Comparison of ENCODE assay signal across 19 cellular contexts in genomic region chr2:240799183-240799740, GRCh38. TPM values are rescaled to one million over a fixed set of nuclear protein-coding genes. Genes with fewer than 3 reads are reported as not detected.
DNase-seq lines count a peak whose midpoint lies in the region; ATAC-seq and TF ChIP-seq lines count a peak whose summit lies in the region.
"Had no signal": no experiment of that assay in that cellular context is flagged by ENCODE, and none has a peak within 500 bp of the region (broad histone marks: within the 10 kb centered on the region; RNA-seq: fewer than 3 reads in every experiment).

No MANE protein-coding gene starts in this region.

- H3K27me3 Mint-ChIP-seq in CD14-positive monocyte (ENCODE audit: low read depth in 3 of 3), result peaks cover 6 to 37% (median 12%) of the 10 kb centered on the region in 3 donors
- H3K27me3 Mint-ChIP-seq in activated T-helper 17 cell treated with anti-CD3 and anti-CD28 coated beads, Interleukin-2, amount 50 U/mL, for 72 hours, result peaks cover 28% of the 10 kb centered on the region

- H3K36me3 Mint-ChIP-seq in CD14-positive monocyte, result no peaks in the 10 kb centered on the region
- H3K36me3 Mint-ChIP-seq in activated T-helper 17 cell treated with anti-CD3 and anti-CD28 coated beads, Interleukin-2, amount 50 U/mL, for 72 hours (ENCODE audit: low read depth), result no peaks in the 10 kb centered on the region
- H3K36me3 Mint-ChIP-seq: CD8-positive, alpha-beta T cell had no signal

- no peaks in the 10 kb centered on the region for H3K4me1 Mint-ChIP-seq in CD14-positive monocyte
- H3K4me1 Mint-ChIP-seq in activated T-helper 17 cell treated with anti-CD3 and anti-CD28 coated beads, Interleukin-2, amount 50 U/mL, for 72 hours, result no peaks in the 10 kb centered on the region

- TF ChIP-seq CTCF in CD14-positive monocyte (IDR thresholded peaks at IDR 0.05) (no peak), WERI-Rb-1 (IDR thresholded peaks at IDR 0.05; ENCODE audit: low read depth, low read length) (no peak), left ventricle myocardium inferior (IDR thresholded peaks at IDR 0.05; ENCODE audit: borderline replicate concordance) (no peak)

- H3K36me3 ChIP-seq in WERI-Rb-1 (peaks cover 68% of the 10 kb centered on the region), left ventricle myocardium inferior (no peaks in the 10 kb centered on the region)

- no peak for ATAC-seq in activated T-helper 17 cell treated with anti-CD3 and anti-CD28 coated beads, Interleukin-2, amount 50 U/mL, for 72 hours (replicated peaks)
- ATAC-seq in GM19035 (IDR thresholded peaks at IDR 0.05; ENCODE audit: unreplicated experiment), result no peak
- ATAC-seq: CD8-positive, alpha-beta T cell had no signal

- DNase-seq in CD14-positive monocyte (ENCODE audit: low spot score), result peak; percentile 30
- peak; percentile 3 for DNase-seq in WERI-Rb-1
- peak; percentile 9 for DNase-seq in left ventricle myocardium inferior
- DNase-seq in posterior cingulate gyrus, result peak in 8 of 10 donors; percentile 4 to 68 (median 15)
- no peak for DNase-seq in NCI-H2107 (lab: John Stamatoyannopoulos, UW)
- DNase-seq in kidney tubule cell (ENCODE audit: low spot score), result no peak
- DNase-seq: BE2C, DND-41, GF-D8, Karpas-422, MM.1S, NCI-H1105 treated with DMSO at 0.1 percent for 48 hours, NCI-H187 treated with DMSO at 0.1 percent for 48 hours, NCI-H2171 treated with DMSO at 0.1 percent for 48 hours, NCI-H774, PC-9 had no signal

- H3K27ac ChIP-seq in WERI-Rb-1 (no peak overlapping the region), left ventricle myocardium inferior (replicated peaks) (no peak overlapping the region)
- H3K27ac ChIP-seq: PC-9 had no signal

- H3K27me3 ChIP-seq in WERI-Rb-1 (ENCODE audit: insufficient read depth, low read depth, severe bottlenecking) (no peaks in the 10 kb centered on the region), left ventricle myocardium inferior (ENCODE audit: low read depth) (peaks cover 86% of the 10 kb centered on the region)
- H3K27me3 ChIP-seq: BE2C had no signal

- H3K4me3 Mint-ChIP-seq in CD14-positive monocyte, result no peak overlapping the region
- H3K4me3 Mint-ChIP-seq in activated T-helper 17 cell treated with anti-CD3 and anti-CD28 coated beads, Interleukin-2, amount 50 U/mL, for 72 hours, result no peak overlapping the region
- H3K4me3 Mint-ChIP-seq: CD8-positive, alpha-beta T cell had no signal

- H3K27ac Mint-ChIP-seq in CD14-positive monocyte, result no peak overlapping the region
- H3K27ac Mint-ChIP-seq in activated T-helper 17 cell treated with anti-CD3 and anti-CD28 coated beads, Interleukin-2, amount 50 U/mL, for 72 hours, result no peak overlapping the region
- H3K27ac Mint-ChIP-seq: CD8-positive, alpha-beta T cell had no signal

- H3K9me3 Mint-ChIP-seq in CD14-positive monocyte, result peaks cover 0 to 5% (median 0%) of the 10 kb centered on the region in 7 donors
- no peaks in the 10 kb centered on the region for H3K9me3 Mint-ChIP-seq in activated T-helper 17 cell treated with anti-CD3 and anti-CD28 coated beads, Interleukin-2, amount 50 U/mL, for 72 hours
- H3K9me3 Mint-ChIP-seq: CD8-positive, alpha-beta T cell had no signal

- intact Hi-C loops in CD14-positive monocyte (cut with micrococcal nuclease) (no loop called here), left ventricle myocardium inferior (cut with micrococcal nuclease) (no loop called here), posterior cingulate gyrus (cut with DNase I) (no loop called here)

- H3K4me3 ChIP-seq in WERI-Rb-1 (ENCODE audit: low read depth, low read length), result no peak overlapping the region
- H3K4me3 ChIP-seq in left ventricle myocardium inferior, result no peak overlapping the region
- H3K4me3 ChIP-seq: PC-9 had no signal

- no peaks in the 10 kb centered on the region for H3K4me1 ChIP-seq in left ventricle myocardium inferior
- H3K4me1 ChIP-seq: BE2C had no signal

- H3K9me3 ChIP-seq in WERI-Rb-1 (ENCODE audit: severe bottlenecking), result no peaks in the 10 kb centered on the region
- no peaks in the 10 kb centered on the region for H3K9me3 ChIP-seq in left ventricle myocardium inferior (replicated peaks)
- H3K9me3 ChIP-seq: BE2C had no signal

RNA-seq across cellular contexts. Expression of gene KIF1A, which starts 20.8 kb away (rescaled TPM):
- polyA plus RNA-seq in CD14-positive monocyte, result not detected
- total RNA-seq in left ventricle myocardium inferior, result 2.0 TPM
- total RNA-seq in activated T-helper 17 cell treated with anti-CD3 and anti-CD28 coated beads, Interleukin-2, amount 50 U/mL, for 72 hours, result 1 to 10 TPM in 1 of 2 donors, under 1 TPM in 1; 0.37 to 1.1 TPM
- total RNA-seq: CD8-positive, alpha-beta T cell; PC-9 had no signal

Comparison
In these comparisons a context has a peak if more than half of its experiments do, and no peak if none do; other contexts are left out.
1. DNase-seq: peak in CD14-positive monocyte (single experiment), WERI-Rb-1 (single experiment), left ventricle myocardium inferior (single experiment) and posterior cingulate gyrus (8 of 10); none in NCI-H2107 (single experiment) and kidney tubule cell (single experiment).